In the genomic region with DNA sequence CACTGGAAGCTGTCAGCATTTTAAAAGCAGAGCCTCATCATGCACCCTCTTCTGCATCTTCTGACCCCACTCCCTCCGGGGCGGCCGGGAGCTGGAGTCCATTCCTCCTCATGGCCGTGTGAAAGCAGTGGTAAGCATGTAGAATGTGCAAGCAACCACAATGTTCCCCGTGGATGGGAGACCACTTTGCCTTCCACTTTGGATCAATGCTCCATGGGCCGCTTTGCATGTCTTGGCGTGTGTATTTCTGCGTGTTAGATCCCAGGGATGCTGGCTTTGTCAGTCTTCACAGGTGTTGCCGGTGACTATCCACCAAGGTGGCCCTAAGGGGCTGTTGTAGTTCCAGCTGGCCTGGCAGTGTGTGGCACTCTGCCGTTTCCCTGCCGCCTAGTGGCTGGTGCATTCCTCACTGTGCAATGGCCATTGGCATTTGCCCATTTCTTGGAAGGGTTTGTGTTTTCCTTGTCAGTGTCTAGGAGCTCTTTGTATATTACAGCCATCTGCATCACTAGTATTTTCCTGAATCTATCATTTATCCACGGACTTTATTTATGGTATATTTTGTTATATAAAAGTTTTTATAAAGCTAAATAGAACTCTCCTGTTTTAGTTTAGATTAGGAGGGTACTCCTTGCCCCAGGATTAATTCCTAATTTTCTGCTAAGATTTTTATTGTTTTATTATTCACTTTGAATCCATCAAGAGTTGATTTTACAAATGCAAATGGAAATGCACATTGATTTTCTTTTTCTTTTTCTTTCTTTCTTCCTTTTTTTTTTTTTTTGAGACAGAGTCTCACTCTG, we compare ENCODE assay signal across 9 cellular contexts. TPM values are rescaled to one million over a fixed set of nuclear protein-coding genes. Genes with fewer than 3 reads are reported as not detected.
DNase-seq lines count a peak whose midpoint lies in the region; ATAC-seq and TF ChIP-seq lines count a peak whose summit lies in the region.
"Had no signal": no experiment of that assay in that cellular context is flagged by ENCODE, and none has a peak within 500 bp of the region (broad histone marks: within the 10 kb centered on the region; RNA-seq: fewer than 3 reads in every experiment).

No MANE protein-coding gene starts in this region.

- peaks cover 24% of the 10 kb centered on the region for H3K4me1 Mint-ChIP-seq in activated naive CD8-positive, alpha-beta T cell treated with anti-CD3 and anti-CD28 coated beads, Interleukin-2, amount 50 U/mL, for 24 hours
- peaks cover 12% of the 10 kb centered on the region for H3K4me1 Mint-ChIP-seq in activated T-cell treated with anti-CD3 and anti-CD28 coated beads, Interleukin-2, amount 50 U/mL, for 24 hours (ENCODE audit: low read depth)

- TF ChIP-seq CTCF in epithelial cell of esophagus (IDR thresholded peaks at IDR 0.05; ENCODE audit: insufficient read depth, low read depth, low read length, missing control alignments) (peak; percentile 93), parathyroid adenoma (IDR thresholded peaks at IDR 0.05) (peak; percentile 55)

- H3K4me3 ChIP-seq in epithelial cell of esophagus (ENCODE audit: low read length) (no peak overlapping the region), parathyroid adenoma (ENCODE audit: low read depth, low read length) (no peak overlapping the region)

- H3K36me3 Mint-ChIP-seq in activated naive CD8-positive, alpha-beta T cell treated with anti-CD3 and anti-CD28 coated beads, Interleukin-2, amount 50 U/mL, for 24 hours (ENCODE audit: low read depth): no peaks in the 10 kb centered on the region
- H3K36me3 Mint-ChIP-seq in activated T-cell treated with anti-CD3 and anti-CD28 coated beads, Interleukin-2, amount 50 U/mL, for 24 hours (ENCODE audit: low read depth): no peaks in the 10 kb centered on the region

- ATAC-seq in activated naive CD8-positive, alpha-beta T cell treated with anti-CD3 and anti-CD28 coated beads, Interleukin-2, amount 50 U/mL, for 24 hours: no peak

- H3K27me3 ChIP-seq in parathyroid adenoma (ENCODE audit: control insufficient read depth, insufficient read depth, low read length): no peaks in the 10 kb centered on the region

- H3K4me3 Mint-ChIP-seq in activated naive CD8-positive, alpha-beta T cell treated with anti-CD3 and anti-CD28 coated beads, Interleukin-2, amount 50 U/mL, for 24 hours: no peak overlapping the region
- no peak overlapping the region for H3K4me3 Mint-ChIP-seq in activated T-cell treated with anti-CD3 and anti-CD28 coated beads, Interleukin-2, amount 50 U/mL, for 24 hours
- H3K4me3 Mint-ChIP-seq: stimulated activated naive CD8-positive, alpha-beta T cell treated with anti-CD3 and anti-CD28 coated beads, Interleukin-15, Interleukin-2, amounts not matched to agents 100 ng/mL and 50 ng/mL, for 24 hours had no signal

- H3K4me2 ChIP-seq in parathyroid adenoma (ENCODE audit: low read length): no peak overlapping the region

- H3K4me1 ChIP-seq in parathyroid adenoma: no peaks in the 10 kb centered on the region

- H3K27ac ChIP-seq in parathyroid adenoma: no peak overlapping the region

- H3K79me2 ChIP-seq in parathyroid adenoma: no peaks in the 10 kb centered on the region

- H3K27ac Mint-ChIP-seq in activated naive CD8-positive, alpha-beta T cell treated with anti-CD3 and anti-CD28 coated beads, Interleukin-2, amount 50 U/mL, for 24 hours: no peak overlapping the region
- no peak overlapping the region for H3K27ac Mint-ChIP-seq in activated T-cell treated with anti-CD3 and anti-CD28 coated beads, Interleukin-2, amount 50 U/mL, for 24 hours

- peaks cover 15% of the 10 kb centered on the region for H3K27me3 Mint-ChIP-seq in activated naive CD8-positive, alpha-beta T cell treated with anti-CD3 and anti-CD28 coated beads, Interleukin-2, amount 50 U/mL, for 24 hours
- H3K27me3 Mint-ChIP-seq in activated T-cell treated with anti-CD3 and anti-CD28 coated beads, Interleukin-2, amount 50 U/mL, for 24 hours: peaks cover 20% of the 10 kb centered on the region

- no peaks in the 10 kb centered on the region for H3K9me3 Mint-ChIP-seq in activated naive CD8-positive, alpha-beta T cell treated with anti-CD3 and anti-CD28 coated beads, Interleukin-2, amount 50 U/mL, for 24 hours
- no peaks in the 10 kb centered on the region for H3K9me3 Mint-ChIP-seq in activated T-cell treated with anti-CD3 and anti-CD28 coated beads, Interleukin-2, amount 50 U/mL, for 24 hours
- H3K9me3 Mint-ChIP-seq: stimulated activated naive CD8-positive, alpha-beta T cell treated with anti-CD3 and anti-CD28 coated beads, Interleukin-15, Interleukin-2, amounts not matched to agents 100 ng/mL and 50 ng/mL, for 24 hours had no signal

- H3K36me3 ChIP-seq in parathyroid adenoma (ENCODE audit: control insufficient read depth, insufficient read depth, low read length): no peaks in the 10 kb centered on the region

- no peak overlapping the region for H3K9ac ChIP-seq in parathyroid adenoma

- no peaks in the 10 kb centered on the region for H3K9me3 ChIP-seq in parathyroid adenoma (ENCODE audit: control insufficient read depth, low read length)

- DNase-seq in G401 (ENCODE audit: low spot score) (peak; percentile 70), NCI-H748 (lab: John Stamatoyannopoulos, UW; ENCODE audit: unreplicated experiment) (peak; percentile 59), epithelial cell of esophagus (ENCODE audit: low read depth) (peak; percentile 72), activated gamma-delta T cell (lab: John Stamatoyannopoulos, UW) (no peak)
- DNase-seq in stimulated activated CD4-positive, alpha-beta T cell treated with anti-CD3 and anti-CD28 coated beads, Interleukin-4, amount 100 ng/mL, for 1 hour: no peak
- DNase-seq in activated naive CD8-positive, alpha-beta T cell treated with anti-CD3 and anti-CD28 coated beads, Interleukin-2, amount 50 U/mL, for 24 hours: no peak
- no peak for DNase-seq in activated T-cell treated with anti-CD3 and anti-CD28 coated beads, Interleukin-2, amount 50 U/mL, for 24 hours

- no peak overlapping the region for H2AFZ ChIP-seq in parathyroid adenoma

- in situ Hi-C loops in G401 (cut with HindIII; ENCODE audit: low sequenced_read_pairs): no loop called here

RNA-seq across cellular contexts. Expression of gene ALDH3A1, which starts 5.8 kb away (rescaled TPM):
- not detected in 2 replicates for total RNA-seq in G401 (2014; rRNA removed; shearing (Covaris generic))

RNA-seq across cellular contexts. Expression of gene SLC47A2, which starts 37.5 kb away (rescaled TPM):
- not detected in 2 replicates for total RNA-seq in G401 (2014; rRNA removed; shearing (Covaris generic))

Comparison
In these comparisons a context has a peak if more than half of its experiments do, and no peak if none do; other contexts are left out.
1. DNase-seq: peak in G401 (single experiment), NCI-H748 (single experiment) and epithelial cell of esophagus (single experiment); none in stimulated activated CD4-positive, alpha-beta T cell treated with anti-CD3 and anti-CD28 coated beads, Interleukin-4, amount 100 ng/mL, for 1 hour (single experiment), activated naive CD8-positive, alpha-beta T cell treated with anti-CD3 and anti-CD28 coated beads, Interleukin-2, amount 50 U/mL, for 24 hours (single experiment), activated T-cell treated with anti-CD3 and anti-CD28 coated beads, Interleukin-2, amount 50 U/mL, for 24 hours (single experiment) and activated gamma-delta T cell (single experiment).